22 cellular contexts compared by ENCODE assay signal in the genomic region with DNA sequence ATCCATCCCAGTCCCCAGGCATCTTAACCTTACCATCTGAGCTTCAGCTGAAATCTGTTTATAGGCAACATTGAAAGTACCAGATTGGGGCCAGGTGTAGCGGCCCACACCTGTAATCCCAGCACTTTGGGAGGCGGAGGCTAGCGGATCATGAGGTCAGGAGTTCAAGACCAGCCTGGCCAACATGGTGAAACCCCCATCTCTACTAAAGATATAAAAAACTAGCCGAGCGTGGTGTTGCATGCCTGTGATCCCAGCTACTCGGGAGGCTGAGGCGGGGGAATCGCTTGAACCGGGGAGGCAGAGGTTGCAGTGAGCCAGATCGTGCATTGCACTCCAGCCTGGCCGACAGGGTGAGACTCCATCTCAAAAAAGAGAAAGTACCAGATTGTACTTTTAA. TPM values are rescaled to one million over a fixed set of nuclear protein-coding genes. Genes with fewer than 3 reads are reported as not detected.
DNase-seq lines count a peak whose midpoint lies in the region; ATAC-seq and TF ChIP-seq lines count a peak whose summit lies in the region.
"Had no signal": no experiment of that assay in that cellular context is flagged by ENCODE, and none has a peak within 500 bp of the region (broad histone marks: within the 10 kb centered on the region; RNA-seq: fewer than 3 reads in every experiment).

No MANE protein-coding gene starts in this region.

- peaks cover 94% of the 10 kb centered on the region for H3K36me3 Mint-ChIP-seq in activated T-cell treated with anti-CD3 and anti-CD28 coated beads, Interleukin-2, amount 50 U/mL, for 24 hours (ENCODE audit: low read depth)
- H3K36me3 Mint-ChIP-seq in activated T-cell treated with anti-CD3 and anti-CD28 coated beads, Interleukin-2, amount 50 U/mL, for 4 hours (ENCODE audit: insufficient read depth): peaks cover 35% of the 10 kb centered on the region
- peaks cover 60% of the 10 kb centered on the region for H3K36me3 Mint-ChIP-seq in nephron progenitor cell (ENCODE audit: low read depth)

- DNase-seq in activated T-cell treated with anti-CD3 and anti-CD28 coated beads, Interleukin-2, amount 50 U/mL, for 24 hours: no peak
- no peak for DNase-seq in activated T-cell treated with anti-CD3 and anti-CD28 coated beads, Interleukin-2, amount 50 U/mL, for 4 hours
- no peak for DNase-seq in stimulated activated naive CD8-positive, alpha-beta T cell treated with anti-CD3 and anti-CD28 coated beads, Interleukin-15, amount 100 ng/mL, for 72 hours
- DNase-seq in stimulated activated naive CD8-positive, alpha-beta T cell treated with anti-CD3 and anti-CD28 coated beads, Interleukin-15, Interleukin-2, amounts not matched to agents 100 U/mL and 50 U/mL, for 24 hours: no peak
- DNase-seq in nephron progenitor cell: no peak
- no peak for DNase-seq in HPDE6-E6E7 (ENCODE audit: extremely low spot score)
- no peak for DNase-seq in substantia nigra (lab: John Stamatoyannopoulos, UW)
- DNase-seq in GM19238 (ENCODE audit: insufficient read length, low spot score): no peak
- DNase-seq: Caco-2; CD8-positive, alpha-beta T cell; GOT3; NCI-H1092; NCI-H1417 treated with DMSO at 0.1 percent for 48 hours; NCI-H226; NCI-H510A; Peyer's patch; SHP77 treated with DMSO at 0.1 percent for 48 hours had no signal

- peaks cover 8% of the 10 kb centered on the region for H3K9me3 Mint-ChIP-seq in activated T-cell treated with anti-CD3 and anti-CD28 coated beads, Interleukin-2, amount 50 U/mL, for 24 hours
- H3K9me3 Mint-ChIP-seq in activated T-cell treated with anti-CD3 and anti-CD28 coated beads, Interleukin-2, amount 50 U/mL, for 4 hours: no peaks in the 10 kb centered on the region
- H3K9me3 Mint-ChIP-seq in stimulated activated naive CD8-positive, alpha-beta T cell treated with anti-CD3 and anti-CD28 coated beads, Interleukin-15, amount 100 ng/mL, for 72 hours: no peaks in the 10 kb centered on the region
- H3K9me3 Mint-ChIP-seq in nephron progenitor cell: peaks cover 9% of the 10 kb centered on the region

- no peak for TF ChIP-seq CTCF in nephron progenitor cell (IDR thresholded peaks at IDR 0.05)

- H3K27me3 Mint-ChIP-seq in activated T-cell treated with anti-CD3 and anti-CD28 coated beads, Interleukin-2, amount 50 U/mL, for 24 hours: no peaks in the 10 kb centered on the region
- H3K27me3 Mint-ChIP-seq in activated T-cell treated with anti-CD3 and anti-CD28 coated beads, Interleukin-2, amount 50 U/mL, for 4 hours (ENCODE audit: low read depth): no peaks in the 10 kb centered on the region
- no peaks in the 10 kb centered on the region for H3K27me3 Mint-ChIP-seq in stimulated activated naive CD8-positive, alpha-beta T cell treated with anti-CD3 and anti-CD28 coated beads, Interleukin-15, amount 100 ng/mL, for 72 hours
- no peaks in the 10 kb centered on the region for H3K27me3 Mint-ChIP-seq in nephron progenitor cell (ENCODE audit: low read depth, poor library complexity)
- H3K27me3 Mint-ChIP-seq: B cell, IgD-negative memory B cell had no signal

- H3K27ac Mint-ChIP-seq in activated T-cell treated with anti-CD3 and anti-CD28 coated beads, Interleukin-2, amount 50 U/mL, for 24 hours: peak overlapping the region; percentile 32
- H3K27ac Mint-ChIP-seq in stimulated activated naive CD8-positive, alpha-beta T cell treated with anti-CD3 and anti-CD28 coated beads, Interleukin-15, amount 100 ng/mL, for 72 hours: peak overlapping the region; percentile 52 to 75
- H3K27ac Mint-ChIP-seq in nephron progenitor cell: peak overlapping the region; percentile 92
- H3K27ac Mint-ChIP-seq: B cell; CD8-positive, alpha-beta T cell had no signal

- peaks cover 17% of the 10 kb centered on the region for H3K4me1 Mint-ChIP-seq in activated T-cell treated with anti-CD3 and anti-CD28 coated beads, Interleukin-2, amount 50 U/mL, for 24 hours (ENCODE audit: low read depth)
- H3K4me1 Mint-ChIP-seq in activated T-cell treated with anti-CD3 and anti-CD28 coated beads, Interleukin-2, amount 50 U/mL, for 4 hours (ENCODE audit: low read depth): peaks cover 21% of the 10 kb centered on the region
- H3K4me1 Mint-ChIP-seq in stimulated activated naive CD8-positive, alpha-beta T cell treated with anti-CD3 and anti-CD28 coated beads, Interleukin-15, amount 100 ng/mL, for 72 hours: peaks cover 11% of the 10 kb centered on the region
- H3K4me1 Mint-ChIP-seq in nephron progenitor cell: peaks cover 30% of the 10 kb centered on the region

- no peak overlapping the region for H3K27ac ChIP-seq in substantia nigra (ENCODE audit: low read depth, low read length, poor library complexity, severe bottlenecking)
- H3K27ac ChIP-seq: 22Rv1, C4-2B had no signal

- no peak overlapping the region for H3K4me3 Mint-ChIP-seq in activated T-cell treated with anti-CD3 and anti-CD28 coated beads, Interleukin-2, amount 50 U/mL, for 24 hours
- H3K4me3 Mint-ChIP-seq in activated T-cell treated with anti-CD3 and anti-CD28 coated beads, Interleukin-2, amount 50 U/mL, for 4 hours: no peak overlapping the region
- no peak overlapping the region for H3K4me3 Mint-ChIP-seq in stimulated activated naive CD8-positive, alpha-beta T cell treated with anti-CD3 and anti-CD28 coated beads, Interleukin-15, amount 100 ng/mL, for 72 hours
- no peak overlapping the region for H3K4me3 Mint-ChIP-seq in nephron progenitor cell
- H3K4me3 Mint-ChIP-seq: B cell; CD8-positive, alpha-beta T cell; IgD-negative memory B cell had no signal

- no peak for ATAC-seq in activated T-cell treated with anti-CD3 and anti-CD28 coated beads, Interleukin-2, amount 50 U/mL, for 4 hours
- ATAC-seq in stimulated activated naive CD8-positive, alpha-beta T cell treated with anti-CD3 and anti-CD28 coated beads, Interleukin-15, amount 100 ng/mL, for 72 hours: no peak
- ATAC-seq in stimulated activated naive CD8-positive, alpha-beta T cell treated with anti-CD3 and anti-CD28 coated beads, Interleukin-15, Interleukin-2, amounts not matched to agents 100 U/mL and 50 U/mL, for 24 hours: no peak
- ATAC-seq: CD8-positive, alpha-beta T cell; GM12878 had no signal

RNA-seq across cellular contexts. Expression of a gene that starts 39.0 kb away (rescaled TPM):
- 10 to 100 TPM; 41.9 to 48.0 (median 47.6) TPM for total RNA-seq in activated T-cell treated with anti-CD3 and anti-CD28 coated beads, Interleukin-2, amount 50 U/mL, for 4 hours

RNA-seq across cellular contexts. Expression of a gene that starts 51.4 kb away (rescaled TPM):
- total RNA-seq in activated T-cell treated with anti-CD3 and anti-CD28 coated beads, Interleukin-2, amount 50 U/mL, for 4 hours: 1 to 10 TPM; 1.1 to 2.0 (median 1.4) TPM

Comparison
In these comparisons a context has a peak if more than half of its experiments do, and no peak if none do; other contexts are left out.
1. H3K27ac Mint-ChIP-seq: peak in every context shown above with its lines; median percentile 92 in nephron progenitor cell; 64 in stimulated activated naive CD8-positive, alpha-beta T cell treated with anti-CD3 and anti-CD28 coated beads, Interleukin-15, amount 100 ng/mL, for 72 hours; 32 in activated T-cell treated with anti-CD3 and anti-CD28 coated beads, Interleukin-2, amount 50 U/mL, for 24 hours.